16 cellular contexts compared by ENCODE assay signal in the genomic region with DNA sequence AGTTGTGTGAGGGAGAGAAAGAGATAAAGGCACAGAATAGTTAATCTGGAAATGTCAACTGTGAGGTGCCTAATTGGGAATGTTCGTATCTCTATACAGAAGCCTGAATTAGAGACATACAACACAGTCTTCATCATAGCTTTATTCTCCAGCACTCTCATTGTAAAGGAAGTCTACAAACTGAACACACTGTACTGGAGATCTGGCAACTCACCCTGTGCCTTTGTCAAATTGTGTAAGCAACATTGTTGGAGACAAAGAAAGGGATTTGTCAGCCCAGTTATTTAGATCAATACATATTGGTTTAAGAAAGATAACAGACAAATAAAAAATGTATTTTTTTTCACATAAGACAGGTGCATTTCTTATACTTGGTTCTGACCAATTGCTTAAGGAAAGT.
"Had no signal": no experiment of that assay in that cellular context is flagged by ENCODE, and none has a peak within 500 bp of the region (broad histone marks: within the 10 kb centered on the region; RNA-seq: fewer than 3 reads in every experiment).

No MANE protein-coding gene starts in this region.

- DNase-seq: dermis blood vessel endothelial cell; effector memory CD8-positive, alpha-beta T cell; erythroblast; immature natural killer cell; left ventricle myocardium superior; lower lobe of right lung; pancreas; right lobe of liver; small intestine; stimulated activated CD4-positive, alpha-beta T cell treated with anti-CD3 and anti-CD28 coated beads, Interleukin-15, amount 100 ng/mL, for 24 hours; stimulated activated CD4-positive, alpha-beta T cell treated with anti-CD3 and anti-CD28 coated beads, Interleukin-4, amount 100 ng/mL, for 1 hour; stimulated activated CD8-positive, alpha-beta memory T cell treated with anti-CD3 and anti-CD28 coated beads, Interleukin-4, amount 100 ng/mL, for 48 hours; stimulated activated naive CD4-positive, alpha-beta T cell; stomach; trophoblast cell had no signal

- ATAC-seq: effector memory CD8-positive, alpha-beta T cell; left ventricle myocardium superior; lower lobe of right lung; natural killer cell treated with Interleukin-12 subunit alpha and Interleukin-12 subunit beta and Interleukin-15 and Interleukin-18, amount 100 ng/mL, for 72 hours; pancreas; right lobe of liver had no signal
